In the genomic region with DNA sequence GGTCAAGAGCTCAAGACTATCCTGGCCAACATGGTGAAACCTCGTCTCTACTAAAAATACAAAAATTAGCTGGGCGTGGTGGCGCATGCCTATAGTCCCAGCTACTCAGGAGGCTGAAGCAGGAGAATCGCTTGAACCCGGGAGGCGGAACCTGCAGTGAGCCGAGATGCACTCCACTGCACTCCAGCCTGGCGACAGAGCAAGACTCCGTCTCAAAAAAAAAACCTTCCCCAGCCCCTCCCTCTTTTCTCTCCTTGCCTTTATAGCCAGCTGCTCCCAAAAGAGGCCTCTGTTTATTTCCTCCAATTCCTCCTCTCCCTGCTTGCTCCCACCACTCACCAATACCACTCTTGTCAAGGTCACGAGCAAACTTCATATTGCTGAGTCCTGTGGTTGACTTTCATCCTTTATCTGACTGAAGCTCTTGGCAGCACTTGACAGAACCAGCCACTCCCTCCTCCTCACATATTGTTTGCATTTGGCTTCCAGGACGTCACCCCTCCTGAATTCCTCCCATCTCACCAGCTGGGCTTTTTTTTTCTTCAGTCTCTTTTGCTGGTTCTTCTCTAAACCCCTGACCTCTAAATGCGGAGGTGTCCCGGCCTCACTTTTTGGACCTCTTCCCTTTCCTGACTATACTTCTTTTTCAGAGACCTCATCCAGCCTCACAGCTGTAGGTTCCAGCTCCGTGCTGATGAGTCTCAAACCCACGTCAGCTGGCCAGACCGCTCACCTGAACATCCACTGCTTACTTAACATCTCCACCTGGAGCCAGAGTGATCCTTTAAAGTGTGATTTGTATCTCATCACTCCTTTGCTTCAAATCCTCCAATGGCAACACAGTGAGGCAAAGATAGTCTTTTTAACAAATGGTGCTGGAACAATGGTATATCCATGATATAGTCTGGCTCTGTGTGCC, we compare ENCODE assay signal across 1 cellular context.
TF ChIP-seq lines count a peak whose summit lies in the region.

No MANE protein-coding gene starts in this region.

TF ChIP-seq in GM23338, 12 proteins besides CTCF, POLR2A, EP300 and RAD21 (continued from another document):
- TF ChIP-seq JUNB (IDR thresholded peaks at IDR 0.05; ENCODE audit: unreplicated experiment): no peak
- no peak for TF ChIP-seq ZNF114 (CRISPR knock-in tag; IDR thresholded peaks at IDR 0.05)
- no peak for TF ChIP-seq EZH2phosphoT487 (IDR thresholded peaks at IDR 0.05; ENCODE audit: unreplicated experiment)
- TF ChIP-seq POLR2AphosphoS5 (IDR thresholded peaks at IDR 0.05; ENCODE audit: low read depth): no peak
TF ChIP-seq in GM23338: peak in this region for 0.
